In the genomic region with DNA sequence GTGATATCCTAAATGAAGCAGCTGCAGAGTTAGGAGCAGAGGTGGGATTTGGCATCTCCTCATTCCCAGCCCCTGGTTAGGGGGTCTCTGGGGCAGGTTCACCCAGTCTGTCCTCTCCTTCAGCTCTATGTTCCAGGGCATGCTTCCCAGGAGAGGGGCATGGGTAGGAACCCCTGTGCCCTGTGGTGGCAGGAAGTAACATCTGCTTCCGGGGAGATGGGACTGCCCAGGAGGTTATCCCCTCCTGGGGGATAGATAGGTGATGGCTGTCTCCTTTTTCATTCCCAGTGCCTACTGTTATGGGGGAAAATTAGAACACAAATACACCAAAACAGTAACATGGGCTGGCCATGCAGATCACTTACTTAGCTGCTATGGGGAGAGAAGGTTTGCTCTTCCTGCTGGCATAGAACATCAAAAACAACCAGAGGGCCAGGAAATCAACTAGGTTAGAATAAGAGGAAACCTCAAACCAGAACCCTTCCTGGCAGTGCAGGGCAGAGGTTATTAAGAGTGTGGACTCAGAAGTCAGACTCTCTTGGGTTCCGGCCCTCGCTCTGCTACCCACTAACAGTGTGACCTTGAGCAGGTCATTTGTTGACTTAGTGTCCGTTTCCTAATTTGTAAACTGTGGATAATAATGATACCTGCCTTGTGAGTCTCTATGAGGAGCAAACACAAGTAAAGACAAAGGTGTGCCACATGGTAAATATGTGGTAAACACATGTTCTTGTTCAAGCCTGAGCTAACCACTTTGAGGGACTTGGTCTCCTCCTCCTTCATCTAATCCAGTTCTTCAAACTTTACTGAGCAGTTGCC, we compare ENCODE assay signal across 13 cellular contexts.
A peak's percentile ranks its signal among the peaks of the same experiment; 100 is the strongest.
DNase-seq lines count a peak whose midpoint lies in the region; ATAC-seq and TF ChIP-seq lines count a peak whose summit lies in the region.
"Had no signal": no experiment of that assay in that cellular context is flagged by ENCODE, and none has a peak within 500 bp of the region (broad histone marks: within the 10 kb centered on the region; RNA-seq: fewer than 3 reads in every experiment).

No MANE protein-coding gene starts in this region.

- no peak for TF ChIP-seq CTCF in Loucy (conservative IDR thresholded peaks at IDR 0.05; ENCODE audit: low read length)

- no peaks in the 10 kb centered on the region for H3K36me3 Mint-ChIP-seq in activated T-cell treated with anti-CD3 and anti-CD28 coated beads, Interleukin-2, amount 50 U/mL, for 24 hours (ENCODE audit: low read depth)
- H3K36me3 Mint-ChIP-seq in central memory CD8-positive, alpha-beta T cell (ENCODE audit: insufficient read depth) = peaks cover 9% of the 10 kb centered on the region
- no peaks in the 10 kb centered on the region for H3K36me3 Mint-ChIP-seq in stimulated activated naive B cell treated with anti-CD40 and anti-IgM and Interleukin-4, amounts not matched to agents 10 μg/mL and 1 μg/mL and 100 μg/mL, for 72 hours

- no peaks in the 10 kb centered on the region for H3K79me2 ChIP-seq in Loucy (ENCODE audit: insufficient read depth, low read length)

- no peaks in the 10 kb centered on the region for H3K9me3 ChIP-seq in Loucy (ENCODE audit: insufficient read depth, low read depth, low read length)
- H3K9me3 ChIP-seq: thyroid gland had no signal

- H3F3A ChIP-seq in Loucy (ENCODE audit: low read depth) = no peaks in the 10 kb centered on the region

- no peak overlapping the region for H3K4me3 Mint-ChIP-seq in activated T-cell treated with anti-CD3 and anti-CD28 coated beads, Interleukin-2, amount 50 U/mL, for 24 hours
- peak overlapping the region; percentile 72 for H3K4me3 Mint-ChIP-seq in central memory CD8-positive, alpha-beta T cell
- H3K4me3 Mint-ChIP-seq in stimulated activated naive B cell treated with anti-CD40 and anti-IgM and Interleukin-4, amounts not matched to agents 10 μg/mL and 1 μg/mL and 100 μg/mL, for 72 hours = no peak overlapping the region

- H3K9ac ChIP-seq in Loucy (ENCODE audit: low read depth, low read length, poor library complexity, severe bottlenecking) = peak overlapping the region; percentile 36

- no peaks in the 10 kb centered on the region for H3K27me3 ChIP-seq in Loucy (ENCODE audit: insufficient read depth, low read length, poor library complexity, severe bottlenecking)
- H3K27me3 ChIP-seq: thyroid gland had no signal

- H3K27me3 Mint-ChIP-seq in activated T-cell treated with anti-CD3 and anti-CD28 coated beads, Interleukin-2, amount 50 U/mL, for 24 hours = no peaks in the 10 kb centered on the region
- no peaks in the 10 kb centered on the region for H3K27me3 Mint-ChIP-seq in central memory CD8-positive, alpha-beta T cell
- H3K27me3 Mint-ChIP-seq in stimulated activated naive B cell treated with anti-CD40 and anti-IgM and Interleukin-4, amounts not matched to agents 10 μg/mL and 1 μg/mL and 100 μg/mL, for 72 hours = no peaks in the 10 kb centered on the region

- DNase-seq in activated T-cell treated with anti-CD3 and anti-CD28 coated beads, Interleukin-2, amount 50 U/mL, for 24 hours = peak; percentile 37
- DNase-seq in activated T-cell treated with anti-CD3 and anti-CD28 coated beads for 4 hours (no peak), DMS53 (lab: John Stamatoyannopoulos, UW) (no peak)
- DNase-seq in central memory CD8-positive, alpha-beta T cell (ENCODE audit: low spot score in 2 of 2) = peak; percentile 35 to 54
- no peak for DNase-seq in stimulated activated naive B cell treated with anti-CD40 and anti-IgM and Interleukin-4, amounts not matched to agents 10 μg/mL and 1 μg/mL and 100 μg/mL, for 72 hours
- DNase-seq: activated CD4-positive, CD25-positive, alpha-beta regulatory T cell treated with anti-CD3 and anti-CD28 coated beads, Interleukin-2, amount 50 U/mL, for 72 hours; GF-D8; NCI-H2081 treated with DMSO at 0.1 percent for 48 hours; stimulated activated CD4-positive, alpha-beta T cell treated with anti-CD3 and anti-CD28 coated beads, Interleukin-4, amount 100 ng/mL, for 24 hours; thyroid gland had no signal

- ATAC-seq in central memory CD8-positive, alpha-beta T cell (replicated peaks; ENCODE audit: extremely low read depth, poor library complexity, severe bottlenecking) = peak; percentile 89
- peak; percentile 48 to 59 for ATAC-seq in stimulated activated naive B cell treated with anti-CD40 and anti-IgM and Interleukin-4, amounts not matched to agents 10 μg/mL and 1 μg/mL and 100 μg/mL, for 72 hours (replicated peaks)
- ATAC-seq in GM18870 (IDR thresholded peaks at IDR 0.05; ENCODE audit: unreplicated experiment) (no peak), GM18511 (IDR thresholded peaks at IDR 0.05; ENCODE audit: unreplicated experiment) (no peak)

- peaks cover 51% of the 10 kb centered on the region for H3K4me1 ChIP-seq in Loucy (ENCODE audit: insufficient read depth, low read length, poor library complexity, severe bottlenecking)

- H2AFZ ChIP-seq in Loucy (ENCODE audit: low read length) = no peak overlapping the region

- H3K4me3 ChIP-seq in Loucy (ENCODE audit: low read length, poor library complexity, severe bottlenecking) = peak overlapping the region; percentile 60
- H3K4me3 ChIP-seq: thyroid gland had no signal

- H3K4me1 Mint-ChIP-seq in activated T-cell treated with anti-CD3 and anti-CD28 coated beads, Interleukin-2, amount 50 U/mL, for 24 hours (ENCODE audit: low read depth) = peaks cover 64% of the 10 kb centered on the region
- peaks cover 81% of the 10 kb centered on the region for H3K4me1 Mint-ChIP-seq in central memory CD8-positive, alpha-beta T cell
- H3K4me1 Mint-ChIP-seq in stimulated activated naive B cell treated with anti-CD40 and anti-IgM and Interleukin-4, amounts not matched to agents 10 μg/mL and 1 μg/mL and 100 μg/mL, for 72 hours = peaks cover 31 to 48% of the 10 kb centered on the region in 2 donors

- H4K20me1 ChIP-seq in Loucy (ENCODE audit: insufficient read depth, low read length, poor library complexity, severe bottlenecking) = no peaks in the 10 kb centered on the region

- H3K4me2 ChIP-seq in Loucy (ENCODE audit: low read depth, low read length, poor library complexity, severe bottlenecking) = peak overlapping the region; percentile 89

- no peaks in the 10 kb centered on the region for H3K9me2 ChIP-seq in Loucy (replicated peaks; ENCODE audit: low read depth, low read length)

- peaks cover 6% of the 10 kb centered on the region for H3K9me3 Mint-ChIP-seq in activated T-cell treated with anti-CD3 and anti-CD28 coated beads, Interleukin-2, amount 50 U/mL, for 24 hours
- H3K9me3 Mint-ChIP-seq in central memory CD8-positive, alpha-beta T cell = no peaks in the 10 kb centered on the region
- H3K9me3 Mint-ChIP-seq in stimulated activated naive B cell treated with anti-CD40 and anti-IgM and Interleukin-4, amounts not matched to agents 10 μg/mL and 1 μg/mL and 100 μg/mL, for 72 hours = peaks cover 3 to 4% of the 10 kb centered on the region in 2 donors

- H3K27ac Mint-ChIP-seq in activated T-cell treated with anti-CD3 and anti-CD28 coated beads, Interleukin-2, amount 50 U/mL, for 24 hours = peak overlapping the region; percentile 81
- H3K27ac Mint-ChIP-seq in central memory CD8-positive, alpha-beta T cell (ENCODE audit: low read depth) = peak overlapping the region; percentile 84
- H3K27ac Mint-ChIP-seq in stimulated activated naive B cell treated with anti-CD40 and anti-IgM and Interleukin-4, amounts not matched to agents 10 μg/mL and 1 μg/mL and 100 μg/mL, for 72 hours = no peak overlapping the region

- no peaks in the 10 kb centered on the region for H3K36me3 ChIP-seq in Loucy (ENCODE audit: insufficient read depth, low read length)
- H3K36me3 ChIP-seq: thyroid gland had no signal

Comparison
In these comparisons a context has a peak if more than half of its experiments do, and no peak if none do; other contexts are left out.
1. DNase-seq: peak in activated T-cell treated with anti-CD3 and anti-CD28 coated beads, Interleukin-2, amount 50 U/mL, for 24 hours (single experiment) and central memory CD8-positive, alpha-beta T cell (2 of 2); none in activated T-cell treated with anti-CD3 and anti-CD28 coated beads for 4 hours (single experiment), stimulated activated naive B cell treated with anti-CD40 and anti-IgM and Interleukin-4, amounts not matched to agents 10 μg/mL and 1 μg/mL and 100 μg/mL, for 72 hours (single experiment) and DMS53 (single experiment).
2. ATAC-seq: peak in central memory CD8-positive, alpha-beta T cell (single experiment) and stimulated activated naive B cell treated with anti-CD40 and anti-IgM and Interleukin-4, amounts not matched to agents 10 μg/mL and 1 μg/mL and 100 μg/mL, for 72 hours (2 of 2); none in GM18870 (single experiment) and GM18511 (single experiment).